ENCODE assay signal across 21 cellular contexts in the genomic region with DNA sequence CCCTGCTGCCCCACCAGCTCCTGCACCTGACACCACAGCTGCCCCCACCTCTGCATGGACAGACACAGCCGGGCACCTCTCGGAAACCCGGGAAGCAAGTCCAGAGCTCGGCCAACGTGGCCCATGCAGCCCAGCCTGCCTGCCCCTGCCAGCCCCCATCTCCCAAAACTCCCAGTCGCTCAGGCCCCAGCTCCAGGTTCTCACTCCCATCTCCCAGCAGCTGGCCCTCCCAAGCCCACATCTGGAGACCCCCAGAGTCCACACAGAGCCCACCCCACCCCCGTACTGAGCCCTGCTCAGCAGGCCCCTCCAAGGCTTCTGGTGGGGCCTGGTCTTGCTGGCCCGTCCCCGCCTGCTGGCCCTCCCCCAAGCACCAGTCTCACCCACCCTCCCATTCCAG. TPM values are rescaled to one million over a fixed set of nuclear protein-coding genes. Genes with fewer than 3 reads are reported as not detected.
A peak's percentile ranks its signal among the peaks of the same experiment; 100 is the strongest.
DNase-seq lines count a peak whose midpoint lies in the region; ATAC-seq, FAIRE-seq and TF ChIP-seq lines count a peak whose summit lies in the region.
"Had no signal": no experiment of that assay in that cellular context is flagged by ENCODE, and none has a peak within 500 bp of the region (broad histone marks: within the 10 kb centered on the region; RNA-seq: fewer than 3 reads in every experiment).

No MANE protein-coding gene starts in this region.

- FAIRE-seq in H54 (lab: Jason Lieb, UNC): no peak
- FAIRE-seq: G401.6, GM12878, GM19239 had no signal

- DNase-seq in right cardiac atrium (peak in 2 of 3 donors; percentile 7 to 19), left ventricle myocardium superior (no peak), glutamatergic neuron (peak; percentile 4), spleen (peak; percentile 42), mesenteric fat pad (ENCODE audit: low spot score) (no peak), H54 (ENCODE audit: insufficient read length, low spot score) (no peak)
- DNase-seq: C1 segment of cervical spinal cord; Calu3; CD4-positive, alpha-beta memory T cell; COR-L47; DMS153; DND-41; GM23248 had no signal

- H3K4me3 Mint-ChIP-seq in glutamatergic neuron (ENCODE audit: unreplicated experiment): no peak overlapping the region
- H3K4me3 Mint-ChIP-seq: CD4-positive, alpha-beta memory T cell had no signal

- no peaks in the 10 kb centered on the region for H3K36me3 ChIP-seq in spleen
- H3K36me3 ChIP-seq: HAP-1 had no signal

- no peaks in the 10 kb centered on the region for H3K27me3 Mint-ChIP-seq in glutamatergic neuron (ENCODE audit: unreplicated experiment)

- H3K27ac ChIP-seq in right cardiac atrium (ENCODE audit: low read length) (no peak overlapping the region), spleen (no peak overlapping the region)
- H3K27ac ChIP-seq: GM23248 had no signal

- intact Hi-C loops in right cardiac atrium (cut with DNase I) (no loop called here), left ventricle myocardium superior (cut with micrococcal nuclease) (no loop called here), spleen (cut with DNase I; ENCODE audit: low total_unique reads) (no loop called here)

- no peak for ATAC-seq in right cardiac atrium
- ATAC-seq in left ventricle myocardium superior: no peak
- ATAC-seq: GM12878 had no signal

- no peaks in the 10 kb centered on the region for H3K9me3 ChIP-seq in right cardiac atrium (ENCODE audit: control insufficient read depth, low read length)
- H3K9me3 ChIP-seq in spleen: peaks cover 0 to 19% (median 16%) of the 10 kb centered on the region in 8 donors
- H3K9me3 ChIP-seq: HAP-1 had no signal

- peaks cover 5% of the 10 kb centered on the region for H3K36me3 Mint-ChIP-seq in glutamatergic neuron (ENCODE audit: unreplicated experiment)
- H3K36me3 Mint-ChIP-seq: CD4-positive, alpha-beta memory T cell had no signal

- no peak for TF ChIP-seq CTCF in glutamatergic neuron (IDR thresholded peaks at IDR 0.05; ENCODE audit: partially characterized antibody, unreplicated experiment)
- TF ChIP-seq CTCF in spleen (IDR thresholded peaks at IDR 0.05 in 8 of 11, conservative IDR thresholded peaks at IDR 0.05 in 3 of 11): no peak

- H3K4me3 ChIP-seq in right cardiac atrium (ENCODE audit: low read length): no peak overlapping the region
- no peak overlapping the region for H3K4me3 ChIP-seq in spleen
- H3K4me3 ChIP-seq: GM12878, GM23248, HAP-1 had no signal

- no peak for TF ChIP-seq POLR2A in spleen (IDR thresholded peaks at IDR 0.05)
- TF ChIP-seq POLR2A in H54 (IDR thresholded peaks at IDR 0.05; ENCODE audit: low read depth, low read length): no peak

- no peak overlapping the region for H3K27ac Mint-ChIP-seq in glutamatergic neuron (ENCODE audit: unreplicated experiment)
- H3K27ac Mint-ChIP-seq: CD4-positive, alpha-beta memory T cell had no signal

- WGBS in right cardiac atrium: 88% methylated on average over 9 of the region's 9 CpGs
- WGBS in spleen, 5 donors: 87 to 94% (median 90%) methylated on average over 4 to 9 of the region's 9 CpGs

- H3K27me3 ChIP-seq in right cardiac atrium (ENCODE audit: control insufficient read depth, insufficient read depth) (no peaks in the 10 kb centered on the region), spleen (replicated peaks in 1 of 7) (peaks cover 0 to 57% (median 0%) of the 10 kb centered on the region in 7 donors)

- H3K4me1 ChIP-seq in right cardiac atrium (ENCODE audit: control insufficient read depth, insufficient read depth, low read length): no peaks in the 10 kb centered on the region
- H3K4me1 ChIP-seq in spleen: no peaks in the 10 kb centered on the region
- H3K4me1 ChIP-seq: HAP-1 had no signal

- H3K9me3 Mint-ChIP-seq in glutamatergic neuron (ENCODE audit: unreplicated experiment): peaks cover 7% of the 10 kb centered on the region

- no peaks in the 10 kb centered on the region for H3K4me1 Mint-ChIP-seq in glutamatergic neuron (ENCODE audit: low read depth, unreplicated experiment)
- H3K4me1 Mint-ChIP-seq: CD4-positive, alpha-beta memory T cell had no signal

RNA-seq across cellular contexts. Expression of gene UTF1, which starts 32.2 kb away (rescaled TPM):
- not detected for total RNA-seq in right cardiac atrium
- polyA plus RNA-seq in right cardiac atrium: not detected
- total RNA-seq in left ventricle myocardium superior: not detected
- total RNA-seq in glutamatergic neuron (ENCODE audit: unreplicated experiment): 0.61 TPM
- total RNA-seq in spleen: under 1 TPM in 3 of 7 donors, not detected in 4; 0.41 to 0.54 (median 0.43) TPM
- under 1 TPM; 0.10 to 0.23 (median 0.13) TPM for polyA plus RNA-seq in spleen
- total RNA-seq in mesenteric fat pad: not detected
- total RNA-seq: A172; A673; Calu3; CD4-positive, alpha-beta memory T cell; GM12878; GM23248; H4 had no signal
- polyA plus RNA-seq: BJ; CD4-positive, alpha-beta memory T cell; GM12878; GM23248 had no signal

RNA-seq across cellular contexts. Expression of gene KNDC1, which starts 37.8 kb away (rescaled TPM):
- total RNA-seq in right cardiac atrium (1 to 10 TPM in 2 of 4 donors, under 1 TPM in 2; 0.41 to 1.4 (median 0.91) TPM), left ventricle myocardium superior (0.20 TPM), glutamatergic neuron (ENCODE audit: unreplicated experiment) (7.4 TPM), spleen (1 to 10 TPM in 5 of 7 donors, under 1 TPM in 2; 0.32 to 3.5 (median 2.5) TPM), mesenteric fat pad (0.13 TPM)
- polyA plus RNA-seq in right cardiac atrium (0.23 TPM), spleen (under 1 TPM; 0.05 to 0.43 (median 0.29) TPM)
- total RNA-seq: A673 had no signal

RNA-seq across cellular contexts. Expression of gene VENTX, which starts 39.9 kb away (rescaled TPM):
- under 1 TPM; 0.45 to 0.89 (median 0.68) TPM for total RNA-seq in right cardiac atrium
- polyA plus RNA-seq in right cardiac atrium: 0.48 TPM
- total RNA-seq in left ventricle myocardium superior: 0.99 TPM
- 1.6 TPM for total RNA-seq in glutamatergic neuron (ENCODE audit: unreplicated experiment)
- 10 to 100 TPM in 1 of 7 donors, 1 to 10 TPM in 6; 1.7 to 10.4 (median 3.4) TPM for total RNA-seq in spleen
- 1 to 10 TPM in 2 of 3 donors, under 1 TPM in 1; 0.76 to 6.3 (median 2.9) TPM for polyA plus RNA-seq in spleen
- 4.0 TPM for total RNA-seq in mesenteric fat pad
- total RNA-seq: A172; A673; Calu3; CD4-positive, alpha-beta memory T cell; GM12878; GM23248; H4 had no signal
- polyA plus RNA-seq: BJ; CD4-positive, alpha-beta memory T cell; GM23248 had no signal

Comparison
In these comparisons a context has a peak if more than half of its experiments do, and no peak if none do; other contexts are left out.
1. DNase-seq: peak in right cardiac atrium (2 of 3), glutamatergic neuron (single experiment) and spleen (single experiment); none in left ventricle myocardium superior (single experiment), mesenteric fat pad (single experiment) and H54 (single experiment).